ENCODE assay signal across 23 cellular contexts in genomic region chr9:73042155-73042554, GRCh38.
DNase-seq lines count a peak whose midpoint lies in the region; ATAC-seq, FAIRE-seq and TF ChIP-seq lines count a peak whose summit lies in the region.
"Had no signal": no experiment of that assay in that cellular context is flagged by ENCODE, and none has a peak within 500 bp of the region (broad histone marks: within the 10 kb centered on the region; RNA-seq: fewer than 3 reads in every experiment).

No MANE protein-coding gene starts in this region.

- no peak overlapping the region for H3K4me2 ChIP-seq in mesendoderm (ENCODE audit: low read length)
- H3K4me2 ChIP-seq: KMS-11 had no signal

- H4K8ac ChIP-seq in mesendoderm (ENCODE audit: low read depth, low read length) = no peak overlapping the region

- POLR2A ChIA-PET in T-cell (lab: Charles Lee) = no interaction called here

- peaks cover 14 to 28% of the 10 kb centered on the region in 2 donors for H3K27me3 Mint-ChIP-seq in T-cell

- H3K4me3 Mint-ChIP-seq in T-cell = no peak overlapping the region
- H3K4me3 Mint-ChIP-seq: activated CD4-positive, alpha-beta memory T cell treated with anti-CD3 and anti-CD28 coated beads for 36 hours; stimulated activated naive B cell treated with anti-CD40 and anti-IgM and Interleukin-4, amounts not matched to agents 10 μg/mL and 1 μg/mL and 100 μg/mL, for 72 hours; T-helper 1 cell treated with Interleukin-12 subunit alpha and Interleukin-12 subunit beta and Interleukin-4 antibody, amounts not matched to agents 30 μg/mL and 1 μg/mL, for 36 hours had no signal

- peak; percentile 82 for FAIRE-seq in RCC 7860 (lab: Jason Lieb, UNC)

- H2BK15ac ChIP-seq in mesendoderm (replicated peaks; ENCODE audit: low read depth) = no peak overlapping the region

- H2AK5ac ChIP-seq in mesendoderm (ENCODE audit: low read length) = no peak overlapping the region

- no peaks in the 10 kb centered on the region for H3K79me2 ChIP-seq in mesendoderm (ENCODE audit: control insufficient read depth, insufficient read depth, low read length)

- no peaks in the 10 kb centered on the region for H3K36me3 ChIP-seq in mesendoderm (ENCODE audit: control insufficient read depth, insufficient read depth, low read length)
- H3K36me3 ChIP-seq: tibial artery had no signal

- H3K27ac ChIP-seq in mesendoderm (ENCODE audit: low read depth, low read length) = no peak overlapping the region
- H3K27ac ChIP-seq: epithelial cell of prostate, KMS-11, tibial artery, VCaP had no signal

- H2BK5ac ChIP-seq in mesendoderm (ENCODE audit: low read length) = no peak overlapping the region

- CTCF ChIA-PET in T-cell (lab: Charles Lee) = no interaction called here

- ATAC-seq in T-cell (replicated peaks in 1 of 4) = no peak
- ATAC-seq in left lobe of liver = no peak
- ATAC-seq: stimulated activated naive B cell treated with anti-CD40 and anti-IgM and Interleukin-4, amounts not matched to agents 10 μg/mL and 1 μg/mL and 100 μg/mL, for 72 hours had no signal

- H4K5ac ChIP-seq in mesendoderm (ENCODE audit: low read length) = no peak overlapping the region

- no CpG with 5 or more reads among the region's 1 CpG for WGBS in mesendoderm (ENCODE audit: extremely low coverage, insufficient coverage, low lambda C conversion rate)

- H3K9ac ChIP-seq in mesendoderm (ENCODE audit: low read length) = no peak overlapping the region
- H3K9ac ChIP-seq: KMS-11 had no signal

- no peaks in the 10 kb centered on the region for H3K36me3 Mint-ChIP-seq in T-cell
- H3K36me3 Mint-ChIP-seq: activated CD4-positive, alpha-beta memory T cell treated with anti-CD3 and anti-CD28 coated beads for 36 hours; stimulated activated naive B cell treated with anti-CD40 and anti-IgM and Interleukin-4, amounts not matched to agents 10 μg/mL and 1 μg/mL and 100 μg/mL, for 72 hours had no signal

- H2BK120ac ChIP-seq in mesendoderm (ENCODE audit: low read depth, low read length) = no peak overlapping the region

- no peak overlapping the region for H3K18ac ChIP-seq in mesendoderm (ENCODE audit: low read length)

- TF ChIP-seq CTCF in fibroblast of mammary gland (conservative IDR thresholded peaks at IDR 0.05; ENCODE audit: control insufficient read depth, insufficient read depth, low read depth, low read length) = no peak

- DNase-seq in AG20443 (ENCODE audit: low spot score) = peak; percentile 46
- DNase-seq in RCC 7860 (ENCODE audit: low spot score) = peak; percentile 32
- DNase-seq in fibroblast of mammary gland (ENCODE audit: low read depth) = peak; percentile 44
- DNase-seq in mesendoderm = peak; percentile 37
- no peak for DNase-seq in NCI-H2171 (lab: John Stamatoyannopoulos, UW)
- DNase-seq in T-cell = no peak
- no peak for DNase-seq in left lobe of liver (ENCODE audit: low spot score)
- no peak for DNase-seq in activated CD4-positive, alpha-beta T cell treated with anti-CD3 and anti-CD28 coated beads, Interleukin-2, amount 50 U/mL, for 1 hour
- DNase-seq: activated CD4-positive, alpha-beta memory T cell treated with anti-CD3 and anti-CD28 coated beads for 36 hours; activated naive CD4-positive, alpha-beta T cell treated with anti-CD3 and anti-CD28 coated beads, Interleukin-2, amount 50 U/mL, for 16 hours; dermis blood vessel endothelial cell; DND-41; H7; hippocampal formation; NCI-H1092 treated with DMSO at 0.1 percent for 48 hours; NCI-H524 treated with DMSO at 0.1 percent for 48 hours; SHP77; stimulated activated naive B cell treated with anti-CD40 and anti-IgM and Interleukin-4, amounts not matched to agents 10 μg/mL and 1 μg/mL and 100 μg/mL, for 72 hours; tibial artery had no signal

- no peak overlapping the region for H3K27ac Mint-ChIP-seq in T-cell
- H3K27ac Mint-ChIP-seq: activated CD4-positive, alpha-beta memory T cell treated with anti-CD3 and anti-CD28 coated beads for 36 hours; stimulated activated naive B cell treated with anti-CD40 and anti-IgM and Interleukin-4, amounts not matched to agents 10 μg/mL and 1 μg/mL and 100 μg/mL, for 72 hours; T-helper 1 cell treated with Interleukin-12 subunit alpha and Interleukin-12 subunit beta and Interleukin-4 antibody, amounts not matched to agents 30 μg/mL and 1 μg/mL, for 36 hours had no signal

- no peak overlapping the region for H3K4me3 ChIP-seq in fibroblast of mammary gland (ENCODE audit: control insufficient read depth, low read depth, low read length)
- no peak overlapping the region for H3K4me3 ChIP-seq in mesendoderm (ENCODE audit: low read length)
- H3K4me3 ChIP-seq: tibial artery had no signal

- H3K56ac ChIP-seq in mesendoderm (ENCODE audit: low read length) = no peak overlapping the region

- H3K4me1 Mint-ChIP-seq in T-cell = no peaks in the 10 kb centered on the region
- H3K4me1 Mint-ChIP-seq: stimulated activated naive B cell treated with anti-CD40 and anti-IgM and Interleukin-4, amounts not matched to agents 10 μg/mL and 1 μg/mL and 100 μg/mL, for 72 hours had no signal

- H3K9me3 Mint-ChIP-seq in T-cell = no peaks in the 10 kb centered on the region
- H3K9me3 Mint-ChIP-seq: activated CD4-positive, alpha-beta memory T cell treated with anti-CD3 and anti-CD28 coated beads for 36 hours; stimulated activated naive B cell treated with anti-CD40 and anti-IgM and Interleukin-4, amounts not matched to agents 10 μg/mL and 1 μg/mL and 100 μg/mL, for 72 hours; T-helper 1 cell treated with Interleukin-12 subunit alpha and Interleukin-12 subunit beta and Interleukin-4 antibody, amounts not matched to agents 30 μg/mL and 1 μg/mL, for 36 hours had no signal

- H3K23ac ChIP-seq in mesendoderm (ENCODE audit: low read length) = no peak overlapping the region

- no peaks in the 10 kb centered on the region for H3K27me3 ChIP-seq in mesendoderm (ENCODE audit: insufficient read depth, low read length, poor library complexity)
- H3K27me3 ChIP-seq: tibial artery had no signal

- no peak overlapping the region for H3K4ac ChIP-seq in mesendoderm (ENCODE audit: low read depth, low read length)

- H3K79me1 ChIP-seq in mesendoderm (ENCODE audit: low read length) = no peaks in the 10 kb centered on the region

- no peaks in the 10 kb centered on the region for H3K4me1 ChIP-seq in mesendoderm (ENCODE audit: control insufficient read depth, low read depth, low read length)

Comparison
In these comparisons a context has a peak if more than half of its experiments do, and no peak if none do; other contexts are left out.
1. DNase-seq: peak in AG20443 (single experiment), RCC 7860 (single experiment), fibroblast of mammary gland (single experiment) and mesendoderm (single experiment); none in NCI-H2171 (single experiment), T-cell (0 of 34), left lobe of liver (single experiment) and activated CD4-positive, alpha-beta T cell treated with anti-CD3 and anti-CD28 coated beads, Interleukin-2, amount 50 U/mL, for 1 hour (single experiment).